17 cellular contexts compared by ENCODE assay signal in genomic region chr9:90309809-90310522, GRCh38.
DNase-seq lines count a peak whose midpoint lies in the region; ATAC-seq and TF ChIP-seq lines count a peak whose summit lies in the region.
"Had no signal": no experiment of that assay in that cellular context is flagged by ENCODE, and none has a peak within 500 bp of the region (broad histone marks: within the 10 kb centered on the region; RNA-seq: fewer than 3 reads in every experiment).

No MANE protein-coding gene starts in this region.

- H3K27ac Mint-ChIP-seq in nephron = peak overlapping the region; percentile 76 to 97 (median 95)
- no peak overlapping the region for H3K27ac Mint-ChIP-seq in activated naive CD4-positive, alpha-beta T cell treated with anti-CD3 and anti-CD28 coated beads for 36 hours
- H3K27ac Mint-ChIP-seq: B cell; CD4-positive, alpha-beta T cell had no signal

- CTCF ChIA-PET in activated naive CD4-positive, alpha-beta T cell treated with anti-CD3 and anti-CD28 coated beads for 36 hours (lab: Charles Lee) = no interaction called here

- TF ChIP-seq CTCF in hepatocyte (IDR thresholded peaks at IDR 0.05; ENCODE audit: poor library complexity) (no peak), nephron (IDR thresholded peaks at IDR 0.05; ENCODE audit: unreplicated experiment in 3 of 3) (no peak)

- no peaks in the 10 kb centered on the region for H3K79me2 ChIP-seq in hepatocyte

- no peak for ATAC-seq in HG03097 (IDR thresholded peaks at IDR 0.05; ENCODE audit: low FRiP score, unreplicated experiment)

- peak overlapping the region in 1 of 3 experiments; percentile 30 for H3K4me3 Mint-ChIP-seq in nephron
- H3K4me3 Mint-ChIP-seq in activated naive CD4-positive, alpha-beta T cell treated with anti-CD3 and anti-CD28 coated beads for 36 hours = no peak overlapping the region
- H3K4me3 Mint-ChIP-seq: B cell; CD4-positive, alpha-beta T cell had no signal

- DNase-seq in Caki2 (ENCODE audit: low read depth) (peak; percentile 96), SHP77 (lab: John Stamatoyannopoulos, UW) (peak; percentile 52 to 57), hepatocyte (ENCODE audit: low spot score) (peak; percentile 38), GOT3 (lab: John Stamatoyannopoulos, UW) (no peak), UCSD-AML1 (lab: John Stamatoyannopoulos, UW; ENCODE audit: unreplicated experiment) (no peak)
- no peak for DNase-seq in activated naive CD4-positive, alpha-beta T cell treated with anti-CD3 and anti-CD28 coated beads for 36 hours
- DNase-seq: CD4-positive, alpha-beta T cell; GF-D8; Kasumi-1; NCI-H1417; NCI-H2029 treated with DMSO at 0.1 percent for 48 hours; NCI-H524; NK-92 treated with Interleukin-12 subunit alpha and Interleukin-12 subunit beta, amount 100 ng/mL, for 24 hours had no signal

- 58% methylated on average over 7 of the region's 7 CpGs for WGBS in hepatocyte (ENCODE audit: low lambda C conversion rate, missing lambda C conversion rate)

- H4K20me1 ChIP-seq in hepatocyte (ENCODE audit: insufficient read depth, poor library complexity, severe bottlenecking) = no peaks in the 10 kb centered on the region

- in situ Hi-C loops in Caki2 (cut with HindIII; ENCODE audit: low pct_unique_long_range_greater_than_20kb, low sequenced_read_pairs) = no loop called here

- intact Hi-C loops in activated naive CD4-positive, alpha-beta T cell treated with anti-CD3 and anti-CD28 coated beads for 36 hours (cut with micrococcal nuclease) = no loop called here

- no peaks in the 10 kb centered on the region for H3K36me3 ChIP-seq in hepatocyte (replicated peaks; ENCODE audit: insufficient read depth, low read depth)

- no peaks in the 10 kb centered on the region for H3K9me3 Mint-ChIP-seq in nephron
- no peaks in the 10 kb centered on the region for H3K9me3 Mint-ChIP-seq in activated naive CD4-positive, alpha-beta T cell treated with anti-CD3 and anti-CD28 coated beads for 36 hours
- H3K9me3 Mint-ChIP-seq: CD4-positive, alpha-beta T cell had no signal

- H3K9me2 ChIP-seq in hepatocyte (replicated peaks; ENCODE audit: insufficient read depth) = no peaks in the 10 kb centered on the region

- peak overlapping the region; percentile 59 for H3K27ac ChIP-seq in hepatocyte
- H3K27ac ChIP-seq: SK-N-MC had no signal

- peaks cover 19% of the 10 kb centered on the region for H3K4me1 ChIP-seq in hepatocyte (ENCODE audit: insufficient read depth)

- peaks cover 7% of the 10 kb centered on the region for H3K27me3 Mint-ChIP-seq in nephron (ENCODE audit: low read depth)
- peaks cover 5% of the 10 kb centered on the region for H3K27me3 Mint-ChIP-seq in activated naive CD4-positive, alpha-beta T cell treated with anti-CD3 and anti-CD28 coated beads for 36 hours (ENCODE audit: low read depth)

- no peak overlapping the region for H3K4me3 ChIP-seq in hepatocyte
- H3K4me3 ChIP-seq: SK-N-MC had no signal

- H3K4me1 Mint-ChIP-seq in nephron = peaks cover 46% of the 10 kb centered on the region
- H3K4me1 Mint-ChIP-seq in activated naive CD4-positive, alpha-beta T cell treated with anti-CD3 and anti-CD28 coated beads for 36 hours (ENCODE audit: low read depth) = no peaks in the 10 kb centered on the region
- H3K4me1 Mint-ChIP-seq: B cell had no signal

- H2AFZ ChIP-seq in hepatocyte = no peak overlapping the region

- no peaks in the 10 kb centered on the region for H3K36me3 Mint-ChIP-seq in nephron (ENCODE audit: low read depth)
- no peaks in the 10 kb centered on the region for H3K36me3 Mint-ChIP-seq in activated naive CD4-positive, alpha-beta T cell treated with anti-CD3 and anti-CD28 coated beads for 36 hours (ENCODE audit: low read depth)

- H3K9me3 ChIP-seq in hepatocyte (ENCODE audit: low read depth) = no peaks in the 10 kb centered on the region

- no peaks in the 10 kb centered on the region for H3K27me3 ChIP-seq in hepatocyte

- H3K4me2 ChIP-seq in hepatocyte = no peak overlapping the region

Comparison
In these comparisons a context has a peak if more than half of its experiments do, and no peak if none do; other contexts are left out.
1. DNase-seq: peak in Caki2 (single experiment), SHP77 (2 of 2) and hepatocyte (single experiment); none in activated naive CD4-positive, alpha-beta T cell treated with anti-CD3 and anti-CD28 coated beads for 36 hours (single experiment), GOT3 (single experiment) and UCSD-AML1 (single experiment).